In the genomic region with DNA sequence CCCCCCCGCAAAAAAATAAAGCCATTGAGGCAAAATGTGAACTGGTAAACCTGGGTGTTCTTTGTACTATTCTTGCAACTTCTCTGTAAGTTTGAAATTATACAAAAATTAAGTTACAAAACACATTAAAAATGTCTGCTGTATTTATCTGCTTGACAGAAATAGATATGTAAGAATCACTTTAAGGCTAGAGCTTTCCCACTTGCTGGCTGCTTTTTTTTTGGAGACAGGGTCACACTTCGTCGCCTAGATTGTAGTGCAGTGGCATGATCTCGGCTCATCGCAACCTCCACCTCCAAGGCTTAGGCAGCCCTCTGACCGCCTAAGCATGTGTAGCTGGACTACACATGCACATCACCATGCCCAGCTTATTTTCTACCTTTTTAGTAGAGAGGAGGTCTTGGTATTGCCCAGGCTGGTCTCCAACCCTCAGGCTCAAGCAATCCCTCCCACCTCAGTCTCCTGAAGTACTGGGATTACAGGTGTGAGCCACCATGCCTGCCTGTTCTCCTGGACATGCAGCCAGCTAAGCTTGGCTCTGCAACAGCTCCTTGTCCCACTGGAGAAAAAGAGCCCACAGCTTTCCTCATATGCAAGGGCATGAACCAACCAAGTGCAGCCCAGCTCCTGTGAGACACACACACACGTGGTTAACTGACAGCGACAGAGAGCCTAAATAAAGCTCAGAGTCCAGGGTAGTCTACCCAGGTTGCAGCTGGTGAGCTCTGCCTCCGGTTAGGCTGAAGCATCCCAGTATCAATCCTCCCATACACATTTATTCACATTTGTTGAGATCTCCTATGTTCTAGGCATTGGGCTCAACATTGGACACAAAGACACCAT, we compare ENCODE assay signal across 1 cellular context.
TF ChIP-seq lines count a peak whose summit lies in the region.

No MANE protein-coding gene starts in this region.

TF ChIP-seq in HepG2, 621 proteins besides CTCF, POLR2A, EP300 and RAD21 (continues in another document):
- TF ChIP-seq MAZ (IDR thresholded peaks at IDR 0.05; ENCODE audit: borderline replicate concordance, low read depth, low read length) (no peak), MAZ (CRISPR knock-in tag; IDR thresholded peaks at IDR 0.05; ENCODE audit: low read depth) (no peak), ZNF562 (CRISPR knock-in tag; IDR thresholded peaks at IDR 0.05; ENCODE audit: borderline replicate concordance) (no peak), MYC (CRISPR knock-in tag; IDR thresholded peaks at IDR 0.05; ENCODE audit: borderline replicate concordance) (peak; percentile 30; the same call in 1 of the 2 replicates), SRSF9 (IDR thresholded peaks at IDR 0.05; ENCODE audit: borderline replicate concordance, insufficient read depth, low read depth, low read length, poor library complexity, severe bottlenecking) (no peak), ZSCAN21 (CRISPR knock-in tag; IDR thresholded peaks at IDR 0.05; ENCODE audit: borderline replicate concordance) (no peak), ADNP (CRISPR knock-in tag; IDR thresholded peaks at IDR 0.05) (no peak), ZBTB38 (CRISPR knock-in tag; IDR thresholded peaks at IDR 0.05) (no peak), NR2F6 (IDR thresholded peaks at IDR 0.05) (no peak), NR2F6 (CRISPR knock-in tag; IDR thresholded peaks at IDR 0.05) (no peak), GTF2F1 (IDR thresholded peaks at IDR 0.05; ENCODE audit: low read length) (no peak), MEIS1 (CRISPR knock-in tag; IDR thresholded peaks at IDR 0.05; ENCODE audit: borderline replicate concordance) (no peak), IRX3 (CRISPR knock-in tag; IDR thresholded peaks at IDR 0.05; ENCODE audit: borderline replicate concordance, low read depth) (no peak), ZNF557 (CRISPR knock-in tag; IDR thresholded peaks at IDR 0.05) (no peak), NR2F2 (IDR thresholded peaks at IDR 0.05; ENCODE audit: borderline replicate concordance, low read depth) (no peak), ZC3H13 (CRISPR knock-in tag; IDR thresholded peaks at IDR 0.05) (0 out of 2 replicates have a peak, but pooled peaks have one; percentile 53), ZNF350 (CRISPR knock-in tag; IDR thresholded peaks at IDR 0.05; ENCODE audit: borderline replicate concordance, low read depth) (no peak), HDAC1 (CRISPR knock-in tag; IDR thresholded peaks at IDR 0.05) (peak; percentile 33; the same call in 1 of the 2 replicates), ZNF205 (CRISPR knock-in tag; IDR thresholded peaks at IDR 0.05) (0 out of 2 replicates have a peak, but pooled peaks have one; percentile 26), YEATS2 (CRISPR knock-in tag; IDR thresholded peaks at IDR 0.05; ENCODE audit: borderline replicate concordance) (0 out of 2 replicates have a peak, but pooled peaks have one; percentile 38), HNF4A (CRISPR knock-in tag; IDR thresholded peaks at IDR 0.05) (peak; percentile 63)
- TF ChIP-seq, protein P1, sequence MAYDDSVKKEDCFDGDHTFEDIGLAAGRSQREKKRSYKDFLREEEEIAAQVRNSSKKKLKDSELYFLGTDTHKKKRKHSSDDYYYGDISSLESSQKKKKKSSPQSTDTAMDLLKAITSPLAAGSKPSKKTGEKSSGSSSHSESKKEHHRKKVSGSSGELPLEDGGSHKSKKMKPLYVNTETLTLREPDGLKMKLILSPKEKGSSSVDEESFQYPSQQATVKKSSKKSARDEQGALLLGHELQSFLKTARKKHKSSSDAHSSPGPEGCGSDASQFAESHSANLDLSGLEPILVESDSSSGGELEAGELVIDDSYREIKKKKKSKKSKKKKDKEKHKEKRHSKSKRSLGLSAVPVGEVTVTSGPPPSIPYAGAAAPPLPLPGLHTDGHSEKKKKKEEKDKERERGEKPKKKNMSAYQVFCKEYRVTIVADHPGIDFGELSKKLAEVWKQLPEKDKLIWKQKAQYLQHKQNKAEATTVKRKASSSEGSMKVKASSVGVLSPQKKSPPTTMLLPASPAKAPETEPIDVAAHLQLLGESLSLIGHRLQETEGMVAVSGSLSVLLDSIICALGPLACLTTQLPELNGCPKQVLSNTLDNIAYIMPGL (CRISPR knock-in tag; IDR thresholded peaks at IDR 0.05; ENCODE audit: borderline replicate concordance in 1 of 2, low read depth in 1 of 2): no peak
- TF ChIP-seq, protein P2, sequence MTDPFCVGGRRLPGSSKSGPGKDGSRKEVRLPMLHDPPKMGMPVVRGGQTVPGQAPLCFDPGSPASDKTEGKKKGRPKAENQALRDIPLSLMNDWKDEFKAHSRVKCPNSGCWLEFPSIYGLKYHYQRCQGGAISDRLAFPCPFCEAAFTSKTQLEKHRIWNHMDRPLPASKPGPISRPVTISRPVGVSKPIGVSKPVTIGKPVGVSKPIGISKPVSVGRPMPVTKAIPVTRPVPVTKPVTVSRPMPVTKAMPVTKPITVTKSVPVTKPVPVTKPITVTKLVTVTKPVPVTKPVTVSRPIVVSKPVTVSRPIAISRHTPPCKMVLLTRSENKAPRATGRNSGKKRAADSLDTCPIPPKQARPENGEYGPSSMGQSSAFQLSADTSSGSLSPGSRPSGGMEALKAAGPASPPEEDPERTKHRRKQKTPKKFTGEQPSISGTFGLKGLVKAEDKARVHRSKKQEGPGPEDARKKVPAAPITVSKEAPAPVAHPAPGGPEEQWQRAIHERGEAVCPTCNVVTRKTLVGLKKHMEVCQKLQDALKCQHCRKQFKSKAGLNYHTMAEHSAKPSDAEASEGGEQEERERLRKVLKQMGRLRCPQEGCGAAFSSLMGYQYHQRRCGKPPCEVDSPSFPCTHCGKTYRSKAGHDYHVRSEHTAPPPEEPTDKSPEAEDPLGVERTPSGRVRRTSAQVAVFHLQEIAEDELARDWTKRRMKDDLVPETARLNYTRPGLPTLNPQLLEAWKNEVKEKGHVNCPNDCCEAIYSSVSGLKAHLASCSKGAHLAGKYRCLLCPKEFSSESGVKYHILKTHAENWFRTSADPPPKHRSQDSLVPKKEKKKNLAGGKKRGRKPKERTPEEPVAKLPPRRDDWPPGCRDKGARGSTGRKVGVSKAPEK (CRISPR knock-in tag; IDR thresholded peaks at IDR 0.05; ENCODE audit: borderline replicate concordance): no peak
- TF ChIP-seq, protein P3, sequence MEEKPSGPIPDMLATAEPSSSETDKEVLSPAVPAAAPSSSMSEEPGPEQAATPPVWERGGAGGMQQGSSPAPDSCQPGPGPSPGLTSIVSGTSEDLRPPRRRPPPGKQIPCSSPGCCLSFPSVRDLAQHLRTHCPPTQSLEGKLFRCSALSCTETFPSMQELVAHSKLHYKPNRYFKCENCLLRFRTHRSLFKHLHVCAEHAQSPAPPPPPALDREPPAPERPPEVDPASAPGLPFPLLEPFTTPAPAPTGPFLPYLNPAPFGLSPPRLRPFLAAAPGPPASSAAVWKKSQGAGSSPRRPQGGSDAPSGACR (CRISPR knock-in tag; IDR thresholded peaks at IDR 0.05): no peak
- TF ChIP-seq, protein P4, sequence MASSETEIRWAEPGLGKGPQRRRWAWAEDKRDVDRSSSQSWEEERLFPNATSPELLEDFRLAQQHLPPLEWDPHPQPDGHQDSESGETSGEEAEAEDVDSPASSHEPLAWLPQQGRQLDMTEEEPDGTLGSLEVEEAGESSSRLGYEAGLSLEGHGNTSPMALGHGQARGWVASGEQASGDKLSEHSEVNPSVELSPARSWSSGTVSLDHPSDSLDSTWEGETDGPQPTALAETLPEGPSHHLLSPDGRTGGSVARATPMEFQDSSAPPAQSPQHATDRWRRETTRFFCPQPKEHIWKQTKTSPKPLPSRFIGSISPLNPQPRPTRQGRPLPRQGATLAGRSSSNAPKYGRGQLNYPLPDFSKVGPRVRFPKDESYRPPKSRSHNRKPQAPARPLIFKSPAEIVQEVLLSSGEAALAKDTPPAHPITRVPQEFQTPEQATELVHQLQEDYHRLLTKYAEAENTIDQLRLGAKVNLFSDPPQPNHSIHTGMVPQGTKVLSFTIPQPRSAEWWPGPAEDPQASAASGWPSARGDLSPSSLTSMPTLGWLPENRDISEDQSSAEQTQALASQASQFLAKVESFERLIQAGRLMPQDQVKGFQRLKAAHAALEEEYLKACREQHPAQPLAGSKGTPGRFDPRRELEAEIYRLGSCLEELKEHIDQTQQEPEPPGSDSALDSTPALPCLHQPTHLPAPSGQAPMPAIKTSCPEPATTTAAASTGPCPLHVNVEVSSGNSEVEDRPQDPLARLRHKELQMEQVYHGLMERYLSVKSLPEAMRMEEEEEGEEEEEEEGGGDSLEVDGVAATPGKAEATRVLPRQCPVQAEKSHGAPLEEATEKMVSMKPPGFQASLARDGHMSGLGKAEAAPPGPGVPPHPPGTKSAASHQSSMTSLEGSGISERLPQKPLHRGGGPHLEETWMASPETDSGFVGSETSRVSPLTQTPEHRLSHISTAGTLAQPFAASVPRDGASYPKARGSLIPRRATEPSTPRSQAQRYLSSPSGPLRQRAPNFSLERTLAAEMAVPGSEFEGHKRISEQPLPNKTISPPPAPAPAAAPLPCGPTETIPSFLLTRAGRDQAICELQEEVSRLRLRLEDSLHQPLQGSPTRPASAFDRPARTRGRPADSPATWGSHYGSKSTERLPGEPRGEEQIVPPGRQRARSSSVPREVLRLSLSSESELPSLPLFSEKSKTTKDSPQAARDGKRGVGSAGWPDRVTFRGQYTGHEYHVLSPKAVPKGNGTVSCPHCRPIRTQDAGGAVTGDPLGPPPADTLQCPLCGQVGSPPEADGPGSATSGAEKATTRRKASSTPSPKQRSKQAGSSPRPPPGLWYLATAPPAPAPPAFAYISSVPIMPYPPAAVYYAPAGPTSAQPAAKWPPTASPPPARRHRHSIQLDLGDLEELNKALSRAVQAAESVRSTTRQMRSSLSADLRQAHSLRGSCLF (CRISPR knock-in tag; IDR thresholded peaks at IDR 0.05; ENCODE audit: borderline replicate concordance): no peak
- TF ChIP-seq, protein P5, sequence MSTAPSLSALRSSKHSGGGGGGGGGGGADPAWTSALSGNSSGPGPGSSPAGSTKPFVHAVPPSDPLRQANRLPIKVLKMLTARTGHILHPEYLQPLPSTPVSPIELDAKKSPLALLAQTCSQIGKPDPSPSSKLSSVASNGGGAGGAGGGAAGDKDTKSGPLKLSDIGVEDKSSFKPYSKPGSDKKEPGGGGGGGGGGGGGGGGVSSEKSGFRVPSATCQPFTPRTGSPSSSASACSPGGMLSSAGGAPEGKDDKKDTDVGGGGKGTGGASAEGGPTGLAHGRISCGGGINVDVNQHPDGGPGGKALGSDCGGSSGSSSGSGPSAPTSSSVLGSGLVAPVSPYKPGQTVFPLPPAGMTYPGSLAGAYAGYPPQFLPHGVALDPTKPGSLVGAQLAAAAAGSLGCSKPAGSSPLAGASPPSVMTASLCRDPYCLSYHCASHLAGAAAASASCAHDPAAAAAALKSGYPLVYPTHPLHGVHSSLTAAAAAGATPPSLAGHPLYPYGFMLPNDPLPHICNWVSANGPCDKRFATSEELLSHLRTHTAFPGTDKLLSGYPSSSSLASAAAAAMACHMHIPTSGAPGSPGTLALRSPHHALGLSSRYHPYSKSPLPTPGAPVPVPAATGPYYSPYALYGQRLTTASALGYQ (CRISPR knock-in tag; IDR thresholded peaks at IDR 0.05): no peak
- TF ChIP-seq, protein P6, sequence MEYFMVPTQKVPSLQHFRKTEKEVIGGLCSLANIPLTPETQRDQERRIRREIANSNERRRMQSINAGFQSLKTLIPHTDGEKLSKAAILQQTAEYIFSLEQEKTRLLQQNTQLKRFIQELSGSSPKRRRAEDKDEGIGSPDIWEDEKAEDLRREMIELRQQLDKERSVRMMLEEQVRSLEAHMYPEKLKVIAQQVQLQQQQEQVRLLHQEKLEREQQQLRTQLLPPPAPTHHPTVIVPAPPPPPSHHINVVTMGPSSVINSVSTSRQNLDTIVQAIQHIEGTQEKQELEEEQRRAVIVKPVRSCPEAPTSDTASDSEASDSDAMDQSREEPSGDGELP (IDR thresholded peaks at IDR 0.05; ENCODE audit: borderline replicate concordance, low read depth): peak; percentile 25; the same call in 1 of the 2 replicates
- TF ChIP-seq, protein P7, sequence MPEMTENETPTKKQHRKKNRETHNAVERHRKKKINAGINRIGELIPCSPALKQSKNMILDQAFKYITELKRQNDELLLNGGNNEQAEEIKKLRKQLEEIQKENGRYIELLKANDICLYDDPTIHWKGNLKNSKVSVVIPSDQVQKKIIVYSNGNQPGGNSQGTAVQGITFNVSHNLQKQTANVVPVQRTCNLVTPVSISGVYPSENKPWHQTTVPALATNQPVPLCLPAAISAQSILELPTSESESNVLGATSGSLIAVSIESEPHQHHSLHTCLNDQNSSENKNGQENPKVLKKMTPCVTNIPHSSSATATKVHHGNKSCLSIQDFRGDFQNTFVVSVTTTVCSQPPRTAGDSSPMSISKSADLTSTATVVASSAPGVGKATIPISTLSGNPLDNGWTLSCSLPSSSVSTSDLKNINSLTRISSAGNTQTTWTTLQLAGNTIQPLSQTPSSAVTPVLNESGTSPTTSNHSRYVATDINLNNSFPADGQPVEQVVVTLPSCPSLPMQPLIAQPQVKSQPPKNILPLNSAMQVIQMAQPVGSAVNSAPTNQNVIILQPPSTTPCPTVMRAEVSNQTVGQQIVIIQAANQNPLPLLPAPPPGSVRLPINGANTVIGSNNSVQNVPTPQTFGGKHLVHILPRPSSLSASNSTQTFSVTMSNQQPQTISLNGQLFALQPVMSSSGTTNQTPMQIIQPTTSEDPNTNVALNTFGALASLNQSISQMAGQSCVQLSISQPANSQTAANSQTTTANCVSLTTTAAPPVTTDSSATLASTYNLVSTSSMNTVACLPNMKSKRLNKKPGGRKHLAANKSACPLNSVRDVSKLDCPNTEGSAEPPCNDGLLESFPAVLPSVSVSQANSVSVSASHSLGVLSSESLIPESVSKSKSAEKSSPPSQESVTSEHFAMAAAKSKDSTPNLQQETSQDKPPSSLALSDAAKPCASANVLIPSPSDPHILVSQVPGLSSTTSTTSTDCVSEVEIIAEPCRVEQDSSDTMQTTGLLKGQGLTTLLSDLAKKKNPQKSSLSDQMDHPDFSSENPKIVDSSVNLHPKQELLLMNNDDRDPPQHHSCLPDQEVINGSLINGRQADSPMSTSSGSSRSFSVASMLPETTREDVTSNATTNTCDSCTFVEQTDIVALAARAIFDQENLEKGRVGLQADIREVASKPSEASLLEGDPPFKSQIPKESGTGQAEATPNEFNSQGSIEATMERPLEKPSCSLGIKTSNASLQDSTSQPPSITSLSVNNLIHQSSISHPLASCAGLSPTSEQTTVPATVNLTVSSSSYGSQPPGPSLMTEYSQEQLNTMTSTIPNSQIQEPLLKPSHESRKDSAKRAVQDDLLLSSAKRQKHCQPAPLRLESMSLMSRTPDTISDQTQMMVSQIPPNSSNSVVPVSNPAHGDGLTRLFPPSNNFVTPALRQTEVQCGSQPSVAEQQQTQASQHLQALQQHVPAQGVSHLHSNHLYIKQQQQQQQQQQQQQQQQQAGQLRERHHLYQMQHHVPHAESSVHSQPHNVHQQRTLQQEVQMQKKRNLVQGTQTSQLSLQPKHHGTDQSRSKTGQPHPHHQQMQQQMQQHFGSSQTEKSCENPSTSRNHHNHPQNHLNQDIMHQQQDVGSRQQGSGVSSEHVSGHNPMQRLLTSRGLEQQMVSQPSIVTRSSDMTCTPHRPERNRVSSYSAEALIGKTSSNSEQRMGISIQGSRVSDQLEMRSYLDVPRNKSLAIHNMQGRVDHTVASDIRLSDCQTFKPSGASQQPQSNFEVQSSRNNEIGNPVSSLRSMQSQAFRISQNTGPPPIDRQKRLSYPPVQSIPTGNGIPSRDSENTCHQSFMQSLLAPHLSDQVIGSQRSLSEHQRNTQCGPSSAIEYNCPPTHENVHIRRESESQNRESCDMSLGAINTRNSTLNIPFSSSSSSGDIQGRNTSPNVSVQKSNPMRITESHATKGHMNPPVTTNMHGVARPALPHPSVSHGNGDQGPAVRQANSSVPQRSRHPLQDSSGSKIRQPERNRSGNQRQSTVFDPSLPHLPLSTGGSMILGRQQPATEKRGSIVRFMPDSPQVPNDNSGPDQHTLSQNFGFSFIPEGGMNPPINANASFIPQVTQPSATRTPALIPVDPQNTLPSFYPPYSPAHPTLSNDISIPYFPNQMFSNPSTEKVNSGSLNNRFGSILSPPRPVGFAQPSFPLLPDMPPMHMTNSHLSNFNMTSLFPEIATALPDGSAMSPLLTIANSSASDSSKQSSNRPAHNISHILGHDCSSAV (CRISPR knock-in tag; IDR thresholded peaks at IDR 0.05; ENCODE audit: borderline replicate concordance): no peak
